In genomic region chrX:23901805-23902204, GRCh38 we compare ENCODE assay signal across 8 cellular contexts. TPM values are rescaled to one million over a fixed set of nuclear protein-coding genes. Genes with fewer than 3 reads are reported as not detected.
A peak's percentile ranks its signal among the peaks of the same experiment; 100 is the strongest.
DNase-seq lines count a peak whose midpoint lies in the region; ATAC-seq, FAIRE-seq and TF ChIP-seq lines count a peak whose summit lies in the region.

No MANE protein-coding gene starts in this region.

- no peak for FAIRE-seq in urothelium cell line (lab: Jason Lieb, UNC)

- POLR2A ChIA-PET in CD4-positive, alpha-beta T cell (lab: Charles Lee): interaction anchor here (0.9 to 2.1 kb wide), 6 partner anchors 119 to 208 kb away, joined by 3 to 21 read pairs (median 4); partner anchors contain the start of genes EIF2S3 and SAT1

- peak in 5 of 10 experiments; percentile 4 to 30 (median 13) for DNase-seq in CD4-positive, alpha-beta T cell
- DNase-seq in NCI-H526 treated with DMSO at 0.1 percent for 48 hours (lab: John Stamatoyannopoulos, UW) (peak; percentile 82), urothelium cell line (ENCODE audit: low spot score) (no peak)
- DNase-seq in activated T-cell treated with anti-CD3 and anti-CD28 coated beads, Interleukin-2, amount 50 U/mL, for 72 hours: peak; percentile 30 to 34

- H3K79me2 ChIP-seq in parathyroid adenoma: no peaks in the 10 kb centered on the region

- no CpG with 5 or more reads among the region's 1 CpG for WGBS in gastroesophageal sphincter (ENCODE audit: low coverage in 1 of 2), 2 donors

- H3K9ac ChIP-seq in parathyroid adenoma: no peak overlapping the region

- no peaks in the 10 kb centered on the region for H3K9me3 ChIP-seq in CD4-positive, alpha-beta T cell (ENCODE audit: control insufficient read depth, low read length)
- H3K9me3 ChIP-seq in gastroesophageal sphincter: no peaks in the 10 kb centered on the region
- H3K9me3 ChIP-seq in parathyroid adenoma (ENCODE audit: control insufficient read depth, low read length): no peaks in the 10 kb centered on the region

- peaks cover 0 to 52% (median 3%) of the 10 kb centered on the region in 3 donors for H3K4me1 ChIP-seq in gastroesophageal sphincter
- peaks cover 15% of the 10 kb centered on the region for H3K4me1 ChIP-seq in parathyroid adenoma

- CTCF ChIA-PET in CD4-positive, alpha-beta T cell (lab: Charles Lee): interaction anchor here (0.5 to 1.6 kb wide), 20 partner anchors 8 to 1917 kb away, joined by 3 to 18 read pairs (median 4); partner anchors contain the start of genes EIF2S3 and SAT1

- no peak overlapping the region for H3K4me3 Mint-ChIP-seq in CD4-positive, alpha-beta T cell
- no peak overlapping the region for H3K4me3 Mint-ChIP-seq in activated T-cell treated with anti-CD3 and anti-CD28 coated beads, Interleukin-2, amount 50 U/mL, for 72 hours

- no peaks in the 10 kb centered on the region for H3K9me3 Mint-ChIP-seq in CD4-positive, alpha-beta T cell
- no peaks in the 10 kb centered on the region for H3K9me3 Mint-ChIP-seq in activated T-cell treated with anti-CD3 and anti-CD28 coated beads, Interleukin-2, amount 50 U/mL, for 72 hours

- no peak for TF ChIP-seq CTCF in CD4-positive, alpha-beta T cell (IDR thresholded peaks at IDR 0.05)
- TF ChIP-seq CTCF in gastroesophageal sphincter (IDR thresholded peaks at IDR 0.05) (peak in 3 of 4 experiments; percentile 55 to 63 (median 60)), parathyroid adenoma (IDR thresholded peaks at IDR 0.05) (peak; percentile 30)

- no peak overlapping the region for H3K27ac ChIP-seq in CD4-positive, alpha-beta T cell (ENCODE audit: low read depth, low read length)
- H3K27ac ChIP-seq in gastroesophageal sphincter (peak overlapping the region; percentile 31 to 68 (median 48)), parathyroid adenoma (peak overlapping the region; percentile 60)

- H3K36me3 Mint-ChIP-seq in CD4-positive, alpha-beta T cell (ENCODE audit: low read depth): no peaks in the 10 kb centered on the region
- H3K36me3 Mint-ChIP-seq in activated T-cell treated with anti-CD3 and anti-CD28 coated beads, Interleukin-2, amount 50 U/mL, for 72 hours (ENCODE audit: insufficient read depth in 2 of 2): no peaks in the 10 kb centered on the region

- TF ChIP-seq POLR2A in gastroesophageal sphincter (IDR thresholded peaks at IDR 0.05): no peak

- H2AFZ ChIP-seq in parathyroid adenoma: peak overlapping the region; percentile 50

- H3K4me3 ChIP-seq in gastroesophageal sphincter (peak overlapping the region in 1 of 2 donors; percentile 19), parathyroid adenoma (ENCODE audit: low read depth, low read length) (no peak overlapping the region)

- no peaks in the 10 kb centered on the region for H3K36me3 ChIP-seq in gastroesophageal sphincter
- H3K36me3 ChIP-seq in parathyroid adenoma (ENCODE audit: control insufficient read depth, insufficient read depth, low read length): no peaks in the 10 kb centered on the region

- no peaks in the 10 kb centered on the region for H3K27me3 Mint-ChIP-seq in CD4-positive, alpha-beta T cell
- H3K27me3 Mint-ChIP-seq in activated T-cell treated with anti-CD3 and anti-CD28 coated beads, Interleukin-2, amount 50 U/mL, for 72 hours (ENCODE audit: low read depth): peaks cover 8% of the 10 kb centered on the region

- no peak overlapping the region for H3K27ac Mint-ChIP-seq in CD4-positive, alpha-beta T cell
- H3K27ac Mint-ChIP-seq in activated T-cell treated with anti-CD3 and anti-CD28 coated beads, Interleukin-2, amount 50 U/mL, for 72 hours: no peak overlapping the region

- intact Hi-C loops in CD4-positive, alpha-beta T cell (cut with DNase I, micrococcal nuclease): loop anchor here (1.0 to 10.0 kb wide), 6 partner anchors 115 to 1917 kb away; no protein-coding TSS in a partner anchor

- peak; percentile 80 for ATAC-seq in CD4-positive, alpha-beta T cell (ENCODE audit: poor library complexity)
- ATAC-seq in GM18867 (IDR thresholded peaks at IDR 0.05; ENCODE audit: unreplicated experiment) (peak; percentile 69), HG03196 (IDR thresholded peaks at IDR 0.05; ENCODE audit: unreplicated experiment) (peak; percentile 55), gastroesophageal sphincter (peak; percentile 74)
- peak; percentile 74 to 83 for ATAC-seq in activated T-cell treated with anti-CD3 and anti-CD28 coated beads, Interleukin-2, amount 50 U/mL, for 72 hours (replicated peaks in 1 of 2)

- peak overlapping the region; percentile 4 for H3K4me2 ChIP-seq in parathyroid adenoma (ENCODE audit: low read length)

- H3K4me1 Mint-ChIP-seq in CD4-positive, alpha-beta T cell (ENCODE audit: low read depth): peaks cover 4% of the 10 kb centered on the region
- H3K4me1 Mint-ChIP-seq in activated T-cell treated with anti-CD3 and anti-CD28 coated beads, Interleukin-2, amount 50 U/mL, for 72 hours (ENCODE audit: low read depth): peaks cover 10% of the 10 kb centered on the region

- TF ChIP-seq EP300 in gastroesophageal sphincter (IDR thresholded peaks at IDR 0.05): no peak

- H3K27me3 ChIP-seq in CD4-positive, alpha-beta T cell (ENCODE audit: control insufficient read depth, insufficient read depth, low read length): no peaks in the 10 kb centered on the region
- H3K27me3 ChIP-seq in gastroesophageal sphincter (no peaks in the 10 kb centered on the region), parathyroid adenoma (ENCODE audit: control insufficient read depth, insufficient read depth, low read length) (no peaks in the 10 kb centered on the region)

RNA-seq across cellular contexts. Expression of gene APOO, which starts 5.9 kb away (rescaled TPM):
- total RNA-seq in CD4-positive, alpha-beta T cell: 1 to 10 TPM; 3.3 to 4.9 TPM
- total RNA-seq in activated T-cell treated with anti-CD3 and anti-CD28 coated beads, Interleukin-2, amount 50 U/mL, for 72 hours: 10 to 100 TPM; 16.6 to 24.4 TPM
- total RNA-seq in gastroesophageal sphincter: 10 to 100 TPM in 1 of 4 donors, 1 to 10 TPM in 3; 4.5 to 19.8 (median 8.7) TPM

RNA-seq across cellular contexts. Expression of gene CXorf58, which starts 6.0 kb away (rescaled TPM):
- not detected for total RNA-seq in CD4-positive, alpha-beta T cell
- total RNA-seq in activated T-cell treated with anti-CD3 and anti-CD28 coated beads, Interleukin-2, amount 50 U/mL, for 72 hours: not detected
- total RNA-seq in gastroesophageal sphincter: under 1 TPM in 1 of 4 donors, not detected in 3; 0.15 TPM
